Comparison of ENCODE assay signal across 1 cellular context in the genomic region with DNA sequence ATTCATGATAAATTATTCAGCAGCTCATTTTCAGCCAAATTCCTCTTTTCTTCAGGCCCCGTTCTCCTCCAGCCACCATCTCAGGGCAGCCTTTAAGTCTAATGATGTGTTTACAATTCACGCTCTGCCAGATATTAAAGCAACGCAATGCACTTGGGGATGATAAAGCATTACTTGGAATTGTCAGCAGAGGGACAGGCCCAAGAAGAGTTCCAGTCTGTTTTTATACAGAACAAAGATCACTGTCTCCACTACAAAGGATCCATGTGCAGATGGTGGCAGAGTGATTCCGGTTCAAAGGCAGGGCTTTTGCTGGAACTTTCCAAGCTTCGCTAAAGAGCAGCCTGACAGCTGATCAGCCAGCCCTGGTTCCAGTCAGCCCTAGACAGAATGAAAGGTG.
TF ChIP-seq lines count a peak whose summit lies in the region.

No MANE protein-coding gene starts in this region.

TF ChIP-seq in neural cell, 6 proteins besides CTCF, POLR2A, EP300 and RAD21:
- TF ChIP-seq POLR2AphosphoS5 (IDR thresholded peaks at IDR 0.05) = no peak
- peak; percentile 40 for TF ChIP-seq SMC3 (conservative IDR thresholded peaks at IDR 0.05; ENCODE audit: poor library complexity)
